ENCODE assay signal across 9 cellular contexts in the genomic region with DNA sequence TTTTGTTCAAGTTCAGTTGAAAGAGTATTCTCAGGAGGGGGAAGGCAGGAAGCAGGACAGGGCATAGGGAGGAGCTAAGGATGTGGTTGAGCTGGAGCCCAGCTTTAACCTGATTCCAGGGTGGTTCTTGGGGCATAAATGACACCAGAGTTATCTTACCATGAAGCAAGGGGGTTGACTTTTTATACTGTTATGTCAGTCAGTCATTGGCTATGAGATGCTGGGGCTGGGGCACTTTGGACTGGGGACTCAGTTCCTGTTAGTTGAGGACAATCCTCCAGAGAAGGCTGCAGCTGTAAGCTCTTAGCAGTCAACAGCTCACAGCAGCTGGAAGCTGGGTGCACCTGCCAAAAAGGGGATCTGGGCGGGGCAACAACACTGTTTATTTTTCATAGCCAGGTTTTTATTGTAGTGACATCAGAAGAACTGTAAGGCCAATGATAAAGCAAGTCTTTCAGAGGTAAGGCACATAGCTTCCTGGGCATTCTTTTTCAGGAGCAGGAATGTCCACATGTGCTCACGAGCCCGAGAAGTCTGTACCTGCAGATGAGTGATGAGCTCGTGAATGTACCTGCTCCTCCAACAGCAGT.
DNase-seq lines count a peak whose midpoint lies in the region; ATAC-seq, FAIRE-seq and TF ChIP-seq lines count a peak whose summit lies in the region.
"Had no signal": no experiment of that assay in that cellular context is flagged by ENCODE, and none has a peak within 500 bp of the region (broad histone marks: within the 10 kb centered on the region; RNA-seq: fewer than 3 reads in every experiment).

No MANE protein-coding gene starts in this region.

- H4K12ac ChIP-seq in trophoblast cell (ENCODE audit: low read depth, low read length) = no peak overlapping the region

- intact Hi-C loops in colonic mucosa (cut with DNase I) = no loop called here
- intact Hi-C loops in activated T-helper 1 cell treated with anti-CD3 and anti-CD28 coated beads, Interleukin-12 subunit alpha, Interleukin-12 subunit beta, Interleukin-2, Interleukin-4 antibody, amounts not matched to agents 30 ng/mL and 10 ng/mL and 1 ng/mL, durations not matched to agents 14 hours and 24 hours and 36 hours (cut with micrococcal nuclease) = no loop called here

- no peak overlapping the region for H3K18ac ChIP-seq in trophoblast cell (ENCODE audit: low read length)

- H3K36me3 Mint-ChIP-seq in activated T-helper 1 cell treated with anti-CD3 and anti-CD28 coated beads, Interleukin-12 subunit alpha, Interleukin-12 subunit beta, Interleukin-2, Interleukin-4 antibody, amounts not matched to agents 30 ng/mL and 10 ng/mL and 1 ng/mL, durations not matched to agents 14 hours and 24 hours and 36 hours (ENCODE audit: low read depth) = no peaks in the 10 kb centered on the region

- no CpG with 5 or more reads among the region's 4 CpGs for WGBS in trophoblast cell (ENCODE audit: extremely low coverage, insufficient coverage, insufficient read length)

- H2AFZ ChIP-seq in trophoblast cell (ENCODE audit: insufficient read depth, low read length, poor library complexity) (no peak overlapping the region), Karpas-422 (ENCODE audit: low read length) (no peak overlapping the region)

- H3K14ac ChIP-seq in trophoblast cell (ENCODE audit: low read length) = no peak overlapping the region

- no peak overlapping the region for H3K4me3 Mint-ChIP-seq in activated T-helper 1 cell treated with anti-CD3 and anti-CD28 coated beads, Interleukin-12 subunit alpha, Interleukin-12 subunit beta, Interleukin-2, Interleukin-4 antibody, amounts not matched to agents 30 ng/mL and 10 ng/mL and 1 ng/mL, durations not matched to agents 14 hours and 24 hours and 36 hours

- no peak overlapping the region for H2AK5ac ChIP-seq in trophoblast cell (ENCODE audit: low read length)

- no peak overlapping the region for H3K4ac ChIP-seq in trophoblast cell (ENCODE audit: low read depth, low read length)

- H3K36me3 ChIP-seq in colonic mucosa = no peaks in the 10 kb centered on the region
- H3K36me3 ChIP-seq in trophoblast cell (ENCODE audit: control insufficient read depth in 1 of 2, insufficient read depth in 2 of 2, low read length in 2 of 2) = no peaks in the 10 kb centered on the region
- no peaks in the 10 kb centered on the region for H3K36me3 ChIP-seq in Karpas-422 (ENCODE audit: insufficient read depth, low read length)

- no peaks in the 10 kb centered on the region for H3K9me3 ChIP-seq in colonic mucosa
- no peaks in the 10 kb centered on the region for H3K9me3 ChIP-seq in trophoblast cell (ENCODE audit: insufficient read depth, low read depth, low read length)
- H3K9me3 ChIP-seq in Karpas-422 (ENCODE audit: low read length) = no peaks in the 10 kb centered on the region

- H2BK5ac ChIP-seq in trophoblast cell (ENCODE audit: low read depth, low read length, poor library complexity) = no peak overlapping the region

- no peaks in the 10 kb centered on the region for H3K9me3 Mint-ChIP-seq in activated T-helper 1 cell treated with anti-CD3 and anti-CD28 coated beads, Interleukin-12 subunit alpha, Interleukin-12 subunit beta, Interleukin-2, Interleukin-4 antibody, amounts not matched to agents 30 ng/mL and 10 ng/mL and 1 ng/mL, durations not matched to agents 14 hours and 24 hours and 36 hours

- H3K4me2 ChIP-seq in trophoblast cell (ENCODE audit: low read length) = no peak overlapping the region
- H3K4me2 ChIP-seq in Karpas-422 (ENCODE audit: low read depth, low read length, poor library complexity, severe bottlenecking) = no peak overlapping the region

- peak overlapping the region; percentile 4 for H3K27ac ChIP-seq in colonic mucosa
- no peak overlapping the region for H3K27ac ChIP-seq in trophoblast cell (ENCODE audit: low read depth, low read length)
- H3K27ac ChIP-seq in Karpas-422 (ENCODE audit: low read length) = no peak overlapping the region

- H3K9ac ChIP-seq in colonic mucosa (ENCODE audit: low read depth in 2 of 2, low read length in 2 of 2) (no peak overlapping the region), trophoblast cell (ENCODE audit: low read length) (no peak overlapping the region), Karpas-422 (ENCODE audit: low read length) (no peak overlapping the region)

- H3K9me2 ChIP-seq in Karpas-422 (replicated peaks; ENCODE audit: insufficient read depth, low read length) = no peaks in the 10 kb centered on the region

- no peaks in the 10 kb centered on the region for H4K20me1 ChIP-seq in Karpas-422 (ENCODE audit: insufficient read depth, low read depth, low read length)

- H3K4me3 ChIP-seq in colonic mucosa (no peak overlapping the region), trophoblast cell (ENCODE audit: low read depth, low read length) (no peak overlapping the region), Karpas-422 (ENCODE audit: low read length) (no peak overlapping the region)

- peaks cover 13% of the 10 kb centered on the region for H3K4me1 Mint-ChIP-seq in activated T-helper 1 cell treated with anti-CD3 and anti-CD28 coated beads, Interleukin-12 subunit alpha, Interleukin-12 subunit beta, Interleukin-2, Interleukin-4 antibody, amounts not matched to agents 30 ng/mL and 10 ng/mL and 1 ng/mL, durations not matched to agents 14 hours and 24 hours and 36 hours (ENCODE audit: low read depth)

- H3K27me3 ChIP-seq in colonic mucosa (no peaks in the 10 kb centered on the region), trophoblast cell (ENCODE audit: insufficient read depth, low read length) (no peaks in the 10 kb centered on the region), Karpas-422 (ENCODE audit: low read length) (no peaks in the 10 kb centered on the region)

- H3K79me2 ChIP-seq in trophoblast cell (ENCODE audit: control insufficient read depth, insufficient read depth, low read length, poor library complexity) (no peaks in the 10 kb centered on the region), Karpas-422 (ENCODE audit: low read length) (no peaks in the 10 kb centered on the region)

- H4K91ac ChIP-seq in trophoblast cell (ENCODE audit: low read depth, low read length) = no peak overlapping the region

- no peaks in the 10 kb centered on the region for H3K27me3 Mint-ChIP-seq in activated T-helper 1 cell treated with anti-CD3 and anti-CD28 coated beads, Interleukin-12 subunit alpha, Interleukin-12 subunit beta, Interleukin-2, Interleukin-4 antibody, amounts not matched to agents 30 ng/mL and 10 ng/mL and 1 ng/mL, durations not matched to agents 14 hours and 24 hours and 36 hours (ENCODE audit: insufficient read depth)

- TF ChIP-seq POLR2A in GM12891 (IDR thresholded peaks at IDR 0.05; ENCODE audit: low read depth, low read length) = no peak

- H2BK12ac ChIP-seq in trophoblast cell (ENCODE audit: low read length) = no peak overlapping the region

- peak; percentile 46 for ATAC-seq in GM21786 (IDR thresholded peaks at IDR 0.05; ENCODE audit: unreplicated experiment)

- no peak overlapping the region for H3K23ac ChIP-seq in trophoblast cell (ENCODE audit: low read length)

- no peak overlapping the region for H4K8ac ChIP-seq in trophoblast cell (ENCODE audit: low read depth, low read length)

- no peak overlapping the region for H3K27ac Mint-ChIP-seq in activated T-helper 1 cell treated with anti-CD3 and anti-CD28 coated beads, Interleukin-12 subunit alpha, Interleukin-12 subunit beta, Interleukin-2, Interleukin-4 antibody, amounts not matched to agents 30 ng/mL and 10 ng/mL and 1 ng/mL, durations not matched to agents 14 hours and 24 hours and 36 hours

- DNase-seq in GM12891 (ENCODE audit: insufficient read length, low spot score) = no peak
- DNase-seq in NAMALWA (ENCODE audit: low spot score) = peak; percentile 95
- peak; percentile 60 for DNase-seq in colonic mucosa
- DNase-seq in trophoblast cell = no peak
- no peak for DNase-seq in Karpas-422
- no peak for DNase-seq in C1 segment of cervical spinal cord (lab: John Stamatoyannopoulos, UW)
- DNase-seq in activated T-helper 1 cell treated with anti-CD3 and anti-CD28 coated beads, Interleukin-12 subunit alpha, Interleukin-12 subunit beta, Interleukin-2, Interleukin-4 antibody, amounts not matched to agents 30 ng/mL and 10 ng/mL and 1 ng/mL, durations not matched to agents 14 hours and 24 hours and 36 hours (ENCODE audit: low spot score) = no peak

- FAIRE-seq in GM12891 (lab: Jason Lieb, UNC) = no peak
- FAIRE-seq: colon had no signal

- no peaks in the 10 kb centered on the region for H3K79me1 ChIP-seq in trophoblast cell (ENCODE audit: low read length)

- no peak overlapping the region for H2BK120ac ChIP-seq in trophoblast cell (ENCODE audit: insufficient read depth, low read length, poor library complexity)

- no peaks in the 10 kb centered on the region for H3K4me1 ChIP-seq in colonic mucosa
- no peaks in the 10 kb centered on the region for H3K4me1 ChIP-seq in trophoblast cell (ENCODE audit: control insufficient read depth in 1 of 2, insufficient read depth in 2 of 2, low read length in 2 of 2)
- H3K4me1 ChIP-seq in Karpas-422 (ENCODE audit: low read length) = no peaks in the 10 kb centered on the region

- no peak for TF ChIP-seq CTCF in colonic mucosa (IDR thresholded peaks at IDR 0.05)

TF ChIP-seq in GM12891, 5 proteins besides CTCF, POLR2A, EP300 and RAD21:
- TF ChIP-seq SPI1 (IDR thresholded peaks at IDR 0.05; ENCODE audit: low read depth, low read length) (peak; percentile 66), TAF1 (IDR thresholded peaks at IDR 0.05; ENCODE audit: low read depth, low read length) (no peak)

Comparison
In these comparisons a context has a peak if more than half of its experiments do, and no peak if none do; other contexts are left out.
1. DNase-seq: peak in NAMALWA (single experiment) and colonic mucosa (single experiment); none in GM12891 (single experiment), trophoblast cell (0 of 2), Karpas-422 (single experiment), C1 segment of cervical spinal cord (0 of 14) and activated T-helper 1 cell treated with anti-CD3 and anti-CD28 coated beads, Interleukin-12 subunit alpha, Interleukin-12 subunit beta, Interleukin-2, Interleukin-4 antibody, amounts not matched to agents 30 ng/mL and 10 ng/mL and 1 ng/mL, durations not matched to agents 14 hours and 24 hours and 36 hours (single experiment).